Comparison of ENCODE assay signal across 1 cellular context in genomic region chr2:113217455-113218282, GRCh38.
TF ChIP-seq lines count a peak whose summit lies in the region.

No MANE protein-coding gene starts in this region.

TF ChIP-seq in SK-N-SH treated with all-trans-retinoic acid at 6 μM for 48 hours, 23 proteins besides CTCF, POLR2A, EP300 and RAD21 (continued from another document):
- TF ChIP-seq, protein P1, sequence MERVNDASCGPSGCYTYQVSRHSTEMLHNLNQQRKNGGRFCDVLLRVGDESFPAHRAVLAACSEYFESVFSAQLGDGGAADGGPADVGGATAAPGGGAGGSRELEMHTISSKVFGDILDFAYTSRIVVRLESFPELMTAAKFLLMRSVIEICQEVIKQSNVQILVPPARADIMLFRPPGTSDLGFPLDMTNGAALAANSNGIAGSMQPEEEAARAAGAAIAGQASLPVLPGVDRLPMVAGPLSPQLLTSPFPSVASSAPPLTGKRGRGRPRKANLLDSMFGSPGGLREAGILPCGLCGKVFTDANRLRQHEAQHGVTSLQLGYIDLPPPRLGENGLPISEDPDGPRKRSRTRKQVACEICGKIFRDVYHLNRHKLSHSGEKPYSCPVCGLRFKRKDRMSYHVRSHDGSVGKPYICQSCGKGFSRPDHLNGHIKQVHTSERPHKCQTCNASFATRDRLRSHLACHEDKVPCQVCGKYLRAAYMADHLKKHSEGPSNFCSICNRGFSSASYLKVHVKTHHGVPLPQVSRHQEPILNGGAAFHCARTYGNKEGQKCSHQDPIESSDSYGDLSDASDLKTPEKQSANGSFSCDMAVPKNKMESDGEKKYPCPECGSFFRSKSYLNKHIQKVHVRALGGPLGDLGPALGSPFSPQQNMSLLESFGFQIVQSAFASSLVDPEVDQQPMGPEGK (CRISPR knock-in tag; IDR thresholded peaks at IDR 0.05; ENCODE audit: borderline replicate concordance) = no peak
